8 cellular contexts compared by ENCODE assay signal in the genomic region with DNA sequence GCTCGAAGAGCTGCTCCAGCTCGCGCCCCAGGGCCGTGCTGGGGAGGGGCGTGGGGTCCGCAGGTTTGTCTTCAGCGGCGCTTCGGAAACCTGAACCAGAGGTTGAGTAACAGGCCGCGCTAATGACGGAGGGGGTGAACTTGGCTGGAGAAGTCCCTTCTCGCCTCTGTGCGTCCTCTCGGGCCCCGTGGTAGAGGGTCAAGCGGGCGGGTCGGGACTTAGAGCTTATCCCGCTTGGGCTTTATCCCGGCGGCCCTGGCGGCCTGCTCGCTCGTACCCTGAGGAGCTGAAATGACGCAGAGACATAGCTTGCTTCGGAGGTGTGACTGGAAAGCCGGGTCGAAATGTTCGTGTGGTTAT. TPM values are rescaled to one million over a fixed set of nuclear protein-coding genes. Genes with fewer than 3 reads are reported as not detected.
DNase-seq lines count a peak whose midpoint lies in the region; ATAC-seq and TF ChIP-seq lines count a peak whose summit lies in the region.

No MANE protein-coding gene starts in this region.

- H3K27ac ChIP-seq in Panc1 (ENCODE audit: low read length): peak overlapping the region; percentile 83
- H3K27ac ChIP-seq in body of pancreas: peak overlapping the region; percentile 18 to 96 (median 84)

- POLR2A ChIA-PET in Panc1 (lab: Charles Lee): no interaction called here

- in situ Hi-C loops in Panc1 (cut with HindIII; ENCODE audit: low pct_unique_long_range_greater_than_20kb, low sequenced_read_pairs): no loop called here

- H3K4me1 ChIP-seq in Panc1 (ENCODE audit: control insufficient read depth, insufficient read depth, low read length) (peaks cover 15% of the 10 kb centered on the region), body of pancreas (peaks cover 31% of the 10 kb centered on the region)

- H3K36me3 ChIP-seq in Panc1 (ENCODE audit: control insufficient read depth, insufficient read depth, low read length) (peaks cover 8% of the 10 kb centered on the region), body of pancreas (replicated peaks in 1 of 2; ENCODE audit: insufficient read depth in 1 of 2, low read depth in 2 of 2) (no peaks in the 10 kb centered on the region)

- peak; percentile 48 for DNase-seq in activated CD4-positive, alpha-beta T cell treated with anti-CD3 and anti-CD28 coated beads for 48 hours
- no peak for DNase-seq in activated CD4-positive, alpha-beta T cell treated with anti-CD3 and anti-CD28 coated beads, Interleukin-2, amount 50 U/mL, for 4 hours
- DNase-seq in Panc1 (ENCODE audit: low read depth, low spot score) (no peak), body of pancreas (peak; percentile 44 to 53 (median 48)), islet precursor cell (peak; percentile 84), GF-D8 (lab: John Stamatoyannopoulos, UW) (no peak)
- peak in 3 of 4 experiments; percentile 7 to 17 (median 14) for DNase-seq in stimulated activated CD4-positive, alpha-beta T cell treated with anti-CD3 and anti-CD28 coated beads, Interleukin-1b, Interleukin-23, amount 100 ng/mL, for 24 hours (ENCODE audit: low read depth in 4 of 4, low spot score in 1 of 4)

- H3K27me3 ChIP-seq in Panc1 (ENCODE audit: control insufficient read depth, insufficient read depth, low read length): no peaks in the 10 kb centered on the region
- H3K27me3 ChIP-seq in body of pancreas: no peaks in the 10 kb centered on the region

- TF ChIP-seq POLR2A in body of pancreas (IDR thresholded peaks at IDR 0.05): no peak

- BruUV-seq in Panc1 (replicated peaks; lab: Mats Ljungman, UMichigan): no TSS peak

- no peak for TF ChIP-seq CTCF in Panc1 (IDR thresholded peaks at IDR 0.05)
- TF ChIP-seq CTCF in body of pancreas (IDR thresholded peaks at IDR 0.05): no peak

- intact Hi-C loops in Panc1 (cut with micrococcal nuclease; ENCODE audit: unreplicated experiment): no loop called here
- intact Hi-C loops in body of pancreas (cut with DNase I): no loop called here

- ATAC-seq in HG02973 (IDR thresholded peaks at IDR 0.05; ENCODE audit: unreplicated experiment): peak; percentile 18
- peak; percentile 46 for ATAC-seq in Panc1
- ATAC-seq in body of pancreas: peak; percentile 50

- H3K4me3 ChIP-seq in Panc1 (ENCODE audit: low read depth in 2 of 2, low read length in 2 of 2) (peak overlapping the region; percentile 90 to 96), body of pancreas (peak overlapping the region; percentile 83 to 95)

- H3K9me3 ChIP-seq in Panc1 (ENCODE audit: control insufficient read depth, insufficient read depth, low read depth, low read length) (no peaks in the 10 kb centered on the region), body of pancreas (no peaks in the 10 kb centered on the region)

- 0 to 1% methylated on average over 24 to 30 of the region's 30 CpGs for WGBS in body of pancreas, 2 donors

- CTCF ChIA-PET in Panc1 (lab: Charles Lee): no interaction called here

RNA-seq across cellular contexts. Expression of gene RNMT, which starts 0.5 kb away (rescaled TPM):
- total RNA-seq in Panc1 (2021; ENCODE audit: unreplicated experiment) (26.9 TPM), body of pancreas (10 to 100 TPM; 10.9 to 15.3 TPM)
- 14.3 TPM for polyA plus RNA-seq in Panc1 (2012; ENCODE audit: insufficient read length)

RNA-seq across cellular contexts. Expression of gene FAM210A, which starts 0.6 kb away (rescaled TPM):
- total RNA-seq in Panc1 (2021; ENCODE audit: unreplicated experiment) (21.0 TPM), body of pancreas (1 to 10 TPM; 5.4 to 6.6 TPM)
- 17.1 TPM for polyA plus RNA-seq in Panc1 (2012; ENCODE audit: insufficient read length)

Comparison
In these comparisons a context has a peak if more than half of its experiments do, and no peak if none do; other contexts are left out.
1. DNase-seq: peak in activated CD4-positive, alpha-beta T cell treated with anti-CD3 and anti-CD28 coated beads for 48 hours (single experiment), body of pancreas (4 of 4), islet precursor cell (single experiment) and stimulated activated CD4-positive, alpha-beta T cell treated with anti-CD3 and anti-CD28 coated beads, Interleukin-1b, Interleukin-23, amount 100 ng/mL, for 24 hours (3 of 4); none in activated CD4-positive, alpha-beta T cell treated with anti-CD3 and anti-CD28 coated beads, Interleukin-2, amount 50 U/mL, for 4 hours (0 of 2), Panc1 (single experiment) and GF-D8 (single experiment).
2. Peak in every context shown above with its lines, with median percentiles within 50 percentile points of each other: ATAC-seq.